ENCODE assay signal across 1 cellular context in the genomic region with DNA sequence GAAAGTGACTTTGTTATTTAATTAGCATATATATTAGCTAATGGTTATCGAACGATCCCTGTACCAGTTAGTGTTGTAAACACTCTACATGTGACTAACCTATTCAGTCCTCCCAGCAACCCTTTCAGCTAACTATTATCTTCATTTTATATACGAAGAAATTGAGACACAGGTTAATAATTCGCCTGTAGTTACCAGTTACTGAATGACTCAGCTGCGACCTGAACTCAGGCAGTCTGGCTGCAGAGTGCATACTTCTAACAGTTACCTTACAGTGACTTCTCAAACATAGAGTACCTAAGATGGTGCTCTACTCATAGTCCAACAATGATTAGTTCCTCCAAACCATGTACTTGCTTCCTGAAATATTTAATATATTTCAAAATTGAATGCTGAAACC.
TF ChIP-seq lines count a peak whose summit lies in the region.

No MANE protein-coding gene starts in this region.

TF ChIP-seq in HCT116, 20 proteins besides CTCF, POLR2A, EP300 and RAD21 (continued from another document):
- TF ChIP-seq, protein P1, sequence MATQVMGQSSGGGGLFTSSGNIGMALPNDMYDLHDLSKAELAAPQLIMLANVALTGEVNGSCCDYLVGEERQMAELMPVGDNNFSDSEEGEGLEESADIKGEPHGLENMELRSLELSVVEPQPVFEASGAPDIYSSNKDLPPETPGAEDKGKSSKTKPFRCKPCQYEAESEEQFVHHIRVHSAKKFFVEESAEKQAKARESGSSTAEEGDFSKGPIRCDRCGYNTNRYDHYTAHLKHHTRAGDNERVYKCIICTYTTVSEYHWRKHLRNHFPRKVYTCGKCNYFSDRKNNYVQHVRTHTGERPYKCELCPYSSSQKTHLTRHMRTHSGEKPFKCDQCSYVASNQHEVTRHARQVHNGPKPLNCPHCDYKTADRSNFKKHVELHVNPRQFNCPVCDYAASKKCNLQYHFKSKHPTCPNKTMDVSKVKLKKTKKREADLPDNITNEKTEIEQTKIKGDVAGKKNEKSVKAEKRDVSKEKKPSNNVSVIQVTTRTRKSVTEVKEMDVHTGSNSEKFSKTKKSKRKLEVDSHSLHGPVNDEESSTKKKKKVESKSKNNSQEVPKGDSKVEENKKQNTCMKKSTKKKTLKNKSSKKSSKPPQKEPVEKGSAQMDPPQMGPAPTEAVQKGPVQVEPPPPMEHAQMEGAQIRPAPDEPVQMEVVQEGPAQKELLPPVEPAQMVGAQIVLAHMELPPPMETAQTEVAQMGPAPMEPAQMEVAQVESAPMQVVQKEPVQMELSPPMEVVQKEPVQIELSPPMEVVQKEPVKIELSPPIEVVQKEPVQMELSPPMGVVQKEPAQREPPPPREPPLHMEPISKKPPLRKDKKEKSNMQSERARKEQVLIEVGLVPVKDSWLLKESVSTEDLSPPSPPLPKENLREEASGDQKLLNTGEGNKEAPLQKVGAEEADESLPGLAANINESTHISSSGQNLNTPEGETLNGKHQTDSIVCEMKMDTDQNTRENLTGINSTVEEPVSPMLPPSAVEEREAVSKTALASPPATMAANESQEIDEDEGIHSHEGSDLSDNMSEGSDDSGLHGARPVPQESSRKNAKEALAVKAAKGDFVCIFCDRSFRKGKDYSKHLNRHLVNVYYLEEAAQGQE (IDR thresholded peaks at IDR 0.05; ENCODE audit: low read depth): no peak
- TF ChIP-seq ZNF274 (IDR thresholded peaks at IDR 0.05; ENCODE audit: low read depth, low read length): no peak
- TF ChIP-seq POLR2AphosphoS5 (IDR thresholded peaks at IDR 0.05; ENCODE audit: low read depth, low read length): no peak
- no peak for TF ChIP-seq YY1 (IDR thresholded peaks at IDR 0.05; ENCODE audit: extremely low read depth, insufficient replicate concordance, low read depth, low read length)
- TF ChIP-seq SIN3A (IDR thresholded peaks at IDR 0.05; ENCODE audit: low read depth): no peak
- TF ChIP-seq, protein P2, sequence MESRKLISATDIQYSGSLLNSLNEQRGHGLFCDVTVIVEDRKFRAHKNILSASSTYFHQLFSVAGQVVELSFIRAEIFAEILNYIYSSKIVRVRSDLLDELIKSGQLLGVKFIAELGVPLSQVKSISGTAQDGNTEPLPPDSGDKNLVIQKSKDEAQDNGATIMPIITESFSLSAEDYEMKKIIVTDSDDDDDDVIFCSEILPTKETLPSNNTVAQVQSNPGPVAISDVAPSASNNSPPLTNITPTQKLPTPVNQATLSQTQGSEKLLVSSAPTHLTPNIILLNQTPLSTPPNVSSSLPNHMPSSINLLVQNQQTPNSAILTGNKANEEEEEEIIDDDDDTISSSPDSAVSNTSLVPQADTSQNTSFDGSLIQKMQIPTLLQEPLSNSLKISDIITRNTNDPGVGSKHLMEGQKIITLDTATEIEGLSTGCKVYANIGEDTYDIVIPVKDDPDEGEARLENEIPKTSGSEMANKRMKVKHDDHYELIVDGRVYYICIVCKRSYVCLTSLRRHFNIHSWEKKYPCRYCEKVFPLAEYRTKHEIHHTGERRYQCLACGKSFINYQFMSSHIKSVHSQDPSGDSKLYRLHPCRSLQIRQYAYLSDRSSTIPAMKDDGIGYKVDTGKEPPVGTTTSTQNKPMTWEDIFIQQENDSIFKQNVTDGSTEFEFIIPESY (IDR thresholded peaks at IDR 0.05; ENCODE audit: extremely low read depth, insufficient replicate concordance, low read length): no peak
